In genomic region chr4:34974313-34974680, GRCh38 we compare ENCODE assay signal across 23 cellular contexts.
A peak's percentile ranks its signal among the peaks of the same experiment; 100 is the strongest.
DNase-seq lines count a peak whose midpoint lies in the region; ATAC-seq and TF ChIP-seq lines count a peak whose summit lies in the region.
"Had no signal": no experiment of that assay in that cellular context is flagged by ENCODE, and none has a peak within 500 bp of the region (broad histone marks: within the 10 kb centered on the region; RNA-seq: fewer than 3 reads in every experiment).

No MANE protein-coding gene starts in this region.

- H3F3A ChIP-seq in neural progenitor cell (ENCODE audit: low read depth): no peaks in the 10 kb centered on the region

- H3K27me3 ChIP-seq in endodermal cell (ENCODE audit: control insufficient read depth, insufficient read depth, low read length, poor library complexity, severe bottlenecking) (no peaks in the 10 kb centered on the region), neural progenitor cell (no peaks in the 10 kb centered on the region), psoas muscle (ENCODE audit: insufficient read depth in 3 of 3, low read length in 2 of 3) (no peaks in the 10 kb centered on the region), skeletal muscle tissue (ENCODE audit: control insufficient read depth in 3 of 3, insufficient read depth in 3 of 3, low read length in 3 of 3) (no peaks in the 10 kb centered on the region)
- H3K27me3 ChIP-seq: BE2C, BLaER1 had no signal

- H3K79me2 ChIP-seq in neural progenitor cell (ENCODE audit: low read depth): no peaks in the 10 kb centered on the region

- H3K4me3 ChIP-seq in endodermal cell (ENCODE audit: low read length) (no peak overlapping the region), neural progenitor cell (no peak overlapping the region), psoas muscle (no peak overlapping the region), skeletal muscle tissue (ENCODE audit: low read length in 3 of 3) (peak overlapping the region in 2 of 3 donors; percentile 22 to 33)
- H3K4me3 ChIP-seq: BLaER1 had no signal

- peak; percentile 66 to 95 (median 87) for ATAC-seq in psoas muscle
- no peak for ATAC-seq in HG02885 (IDR thresholded peaks at IDR 0.05; ENCODE audit: poor library complexity, unreplicated experiment)

- no peak overlapping the region for H3K27ac ChIP-seq in endodermal cell (ENCODE audit: low read depth, low read length)
- no peak overlapping the region for H3K27ac ChIP-seq in neural progenitor cell
- H3K27ac ChIP-seq in psoas muscle: peak overlapping the region; percentile 66
- peak overlapping the region; percentile 86 for H3K27ac ChIP-seq in skeletal muscle tissue (ENCODE audit: low read depth, low read length)
- H3K27ac ChIP-seq: BLaER1 had no signal

- H4K20me1 ChIP-seq in neural progenitor cell (ENCODE audit: low read depth): no peaks in the 10 kb centered on the region
- H4K20me1 ChIP-seq: BLaER1 had no signal

- TF ChIP-seq CTCF in endodermal cell (conservative IDR thresholded peaks at IDR 0.05): no peak
- TF ChIP-seq CTCF in neural progenitor cell (IDR thresholded peaks at IDR 0.05): no peak
- no peak for TF ChIP-seq CTCF in psoas muscle (IDR thresholded peaks at IDR 0.05)
- TF ChIP-seq CTCF in MCF 10A (IDR thresholded peaks at IDR 0.05; ENCODE audit: unreplicated experiment): no peak

- CTCF ChIA-PET in MCF 10A (lab: Yijun Ruan, JAX): no interaction called here

- H3K9me3 Mint-ChIP-seq in endodermal cell: no peaks in the 10 kb centered on the region
- H3K9me3 Mint-ChIP-seq in neural progenitor cell: no peaks in the 10 kb centered on the region
- H3K9me3 Mint-ChIP-seq in MCF 10A (ENCODE audit: unreplicated experiment): no peaks in the 10 kb centered on the region

- BruUV-seq in MCF 10A (replicated peaks; lab: Mats Ljungman, UMichigan): no TSS peak

- H3K27me3 Mint-ChIP-seq in endodermal cell (ENCODE audit: insufficient read depth): no peaks in the 10 kb centered on the region
- H3K27me3 Mint-ChIP-seq in neural progenitor cell (ENCODE audit: insufficient read depth, low read depth): no peaks in the 10 kb centered on the region
- H3K27me3 Mint-ChIP-seq in MCF 10A (ENCODE audit: insufficient read depth, unreplicated experiment): no peaks in the 10 kb centered on the region
- H3K27me3 Mint-ChIP-seq: CD4-positive, alpha-beta memory T cell; CD4-positive, CD25-positive, alpha-beta regulatory T cell; CD8-positive, alpha-beta memory T cell had no signal

- H3K36me3 ChIP-seq in endodermal cell (ENCODE audit: control insufficient read depth, insufficient read depth, low read length): no peaks in the 10 kb centered on the region
- H3K36me3 ChIP-seq in neural progenitor cell: no peaks in the 10 kb centered on the region
- H3K36me3 ChIP-seq in psoas muscle (ENCODE audit: insufficient read depth in 1 of 2, low read depth in 1 of 2): no peaks in the 10 kb centered on the region
- H3K36me3 ChIP-seq in skeletal muscle tissue (ENCODE audit: control insufficient read depth in 3 of 3, insufficient read depth in 3 of 3, low read length in 3 of 3): no peaks in the 10 kb centered on the region
- H3K36me3 ChIP-seq: BE2C, BLaER1 had no signal

- H3K27ac Mint-ChIP-seq in endodermal cell: peak overlapping the region; percentile 16
- H3K27ac Mint-ChIP-seq in neural progenitor cell: no peak overlapping the region
- H3K27ac Mint-ChIP-seq in MCF 10A (ENCODE audit: low read depth, unreplicated experiment): no peak overlapping the region
- H3K27ac Mint-ChIP-seq: CD14-positive monocyte; CD4-positive, alpha-beta memory T cell; CD4-positive, CD25-positive, alpha-beta regulatory T cell; CD8-positive, alpha-beta memory T cell had no signal

- H3K9me3 ChIP-seq in endodermal cell (ENCODE audit: control insufficient read depth, low read length) (no peaks in the 10 kb centered on the region), neural progenitor cell (ENCODE audit: low read depth) (no peaks in the 10 kb centered on the region), psoas muscle (no peaks in the 10 kb centered on the region), skeletal muscle tissue (ENCODE audit: control insufficient read depth in 3 of 3, low read length in 3 of 3) (no peaks in the 10 kb centered on the region)
- H3K9me3 ChIP-seq: BE2C, BLaER1 had no signal

- POLR2A ChIA-PET in MCF 10A (lab: Yijun Ruan, JAX): no interaction called here

- DNase-seq in endodermal cell: no peak
- no peak for DNase-seq in neural progenitor cell (ENCODE audit: low spot score)
- no peak for DNase-seq in psoas muscle
- no peak for DNase-seq in MCF 10A (ENCODE audit: unreplicated experiment)
- DNase-seq in activated effector memory CD4-positive, alpha-beta T cell treated with Interleukin-2 at 50 U/mL for 16 hours: no peak
- DNase-seq in KBM-7: no peak
- DNase-seq: 8988T; ACHN; BE2C; C1 segment of cervical spinal cord; CD4-positive, alpha-beta memory T cell; CD4-positive, CD25-positive, alpha-beta regulatory T cell; CD8-positive, alpha-beta memory T cell; COR-L47; DMS 273 treated with DMSO at 0.1 percent for 48 hours; DMS153; DMS79; DND-41; GF-D8 had no signal

- H2AFZ ChIP-seq in neural progenitor cell (replicated peaks): peak overlapping the region; percentile 46

- intact Hi-C loops in psoas muscle (cut with DNase I) (no loop called here), MCF 10A (cut with micrococcal nuclease) (no loop called here)

- H3K4me3 Mint-ChIP-seq in endodermal cell (no peak overlapping the region), neural progenitor cell (no peak overlapping the region), MCF 10A (ENCODE audit: unreplicated experiment) (no peak overlapping the region)
- H3K4me3 Mint-ChIP-seq: CD14-positive monocyte; CD4-positive, alpha-beta memory T cell; CD4-positive, CD25-positive, alpha-beta regulatory T cell; CD8-positive, alpha-beta memory T cell had no signal

- H3K4me1 ChIP-seq in endodermal cell (ENCODE audit: control insufficient read depth, insufficient read depth, low read length) (no peaks in the 10 kb centered on the region), neural progenitor cell (no peaks in the 10 kb centered on the region), psoas muscle (no peaks in the 10 kb centered on the region), skeletal muscle tissue (ENCODE audit: control insufficient read depth in 3 of 3, insufficient read depth in 3 of 3, low read length in 3 of 3) (peaks cover 0 to 9% (median 9%) of the 10 kb centered on the region in 3 donors)
- H3K4me1 ChIP-seq: BE2C, BLaER1 had no signal

- in situ Hi-C loops in KBM-7 (cut with MboI; ENCODE audit: low pct_unique_long_range_greater_than_20kb, low sequenced_read_pairs): no loop called here

- H3K4me1 Mint-ChIP-seq in endodermal cell: peaks cover 17% of the 10 kb centered on the region
- H3K4me1 Mint-ChIP-seq in neural progenitor cell: no peaks in the 10 kb centered on the region
- no peaks in the 10 kb centered on the region for H3K4me1 Mint-ChIP-seq in MCF 10A (ENCODE audit: insufficient read depth, unreplicated experiment)
- H3K4me1 Mint-ChIP-seq: CD14-positive monocyte; CD4-positive, alpha-beta memory T cell; CD4-positive, CD25-positive, alpha-beta regulatory T cell; CD8-positive, alpha-beta memory T cell had no signal

- H3K9ac ChIP-seq in endodermal cell (ENCODE audit: extremely low read depth, low read length, poor library complexity, severe bottlenecking) (no peak overlapping the region), neural progenitor cell (no peak overlapping the region), skeletal muscle tissue (ENCODE audit: low read depth in 1 of 3, low read length in 3 of 3) (peak overlapping the region in 2 of 3 donors; percentile 39 to 75)
- H3K9ac ChIP-seq: BLaER1 had no signal

- H3K36me3 Mint-ChIP-seq in endodermal cell (ENCODE audit: low read depth) (no peaks in the 10 kb centered on the region), neural progenitor cell (no peaks in the 10 kb centered on the region), MCF 10A (ENCODE audit: insufficient read depth, unreplicated experiment) (no peaks in the 10 kb centered on the region)
- H3K36me3 Mint-ChIP-seq: CD14-positive monocyte; CD4-positive, alpha-beta memory T cell; CD4-positive, CD25-positive, alpha-beta regulatory T cell; CD8-positive, alpha-beta memory T cell had no signal

- no peak overlapping the region for H3K4me2 ChIP-seq in neural progenitor cell
- H3K4me2 ChIP-seq: BLaER1 had no signal

Comparison
In these comparisons a context has a peak if more than half of its experiments do, and no peak if none do; other contexts are left out.
1. H3K27ac ChIP-seq: peak in psoas muscle (single experiment) and skeletal muscle tissue (single experiment); none in endodermal cell (single experiment) and neural progenitor cell (single experiment).
2. H3K4me3 ChIP-seq: peak in skeletal muscle tissue (2 of 3); none in endodermal cell (single experiment), neural progenitor cell (single experiment) and psoas muscle (single experiment).
3. H3K9ac ChIP-seq: peak in skeletal muscle tissue (2 of 3); none in endodermal cell (single experiment) and neural progenitor cell (single experiment).